ENCODE assay signal across 19 cellular contexts in genomic region chr17:80491478-80492342, GRCh38. TPM values are rescaled to one million over a fixed set of nuclear protein-coding genes. Genes with fewer than 3 reads are reported as not detected.
DNase-seq lines count a peak whose midpoint lies in the region; ATAC-seq and TF ChIP-seq lines count a peak whose summit lies in the region.
"Had no signal": no experiment of that assay in that cellular context is flagged by ENCODE, and none has a peak within 500 bp of the region (broad histone marks: within the 10 kb centered on the region; RNA-seq: fewer than 3 reads in every experiment).

No MANE protein-coding gene starts in this region.

- no peak for TF ChIP-seq CTCF in A673 (conservative IDR thresholded peaks at IDR 0.05; ENCODE audit: low read depth, low read length)

- DNase-seq in A673 (ENCODE audit: low spot score) (peak; percentile 70), adipocyte (ENCODE audit: low read depth) (peak; percentile 12), left lobe of liver (ENCODE audit: low spot score) (no peak)
- no peak for DNase-seq in NK-92 treated with Interleukin-12 subunit alpha and Interleukin-12 subunit beta, amount 100 ng/mL, for 24 hours (lab: John Stamatoyannopoulos, UW)
- DNase-seq: activated B cell treated with CpG ODN at 0.5 μM for 24 hours; activated CD8-positive, alpha-beta memory T cell treated with anti-CD3 and anti-CD28 coated beads for 24 hours; central memory CD4-positive, alpha-beta T cell; GDM1; HCEC 1CT; MV-4-11; NCI-H2081; NCI-H526 had no signal

- ATAC-seq in left lobe of liver (peak; percentile 90), GM19395 (IDR thresholded peaks at IDR 0.05; ENCODE audit: unreplicated experiment) (no peak), HG02763 (IDR thresholded peaks at IDR 0.05; ENCODE audit: unreplicated experiment) (no peak), GM21390 (IDR thresholded peaks at IDR 0.05; ENCODE audit: unreplicated experiment) (no peak)
- ATAC-seq: natural killer cell treated with Interleukin-12 subunit alpha and Interleukin-12 subunit beta and Interleukin-15 and Interleukin-18, amount 100 ng/mL, for 72 hours had no signal

- H3K9ac ChIP-seq in HUES64 (ENCODE audit: low read depth, low read length) (no peak overlapping the region), adipocyte (ENCODE audit: low read length) (no peak overlapping the region)

- no peak overlapping the region for H3K4me3 ChIP-seq in A673 (ENCODE audit: low read depth, low read length, poor library complexity, severe bottlenecking)
- no peak overlapping the region for H3K4me3 ChIP-seq in HUES64 (ENCODE audit: low read length)
- no peak overlapping the region for H3K4me3 ChIP-seq in adipocyte (ENCODE audit: low read length)

- H3K9me3 ChIP-seq in A673 (ENCODE audit: low read depth, low read length, poor library complexity, severe bottlenecking) (no peaks in the 10 kb centered on the region), HUES64 (ENCODE audit: insufficient read depth, low read depth, low read length) (no peaks in the 10 kb centered on the region), adipocyte (ENCODE audit: control insufficient read depth, low read length) (peaks cover 5% of the 10 kb centered on the region)

- BruUV-seq in A673 (replicated peaks; lab: Mats Ljungman, UMichigan): no TSS peak

- POLR2A ChIA-PET in A673 (lab: Charles Lee; ENCODE audit: low non-redundant PET): no interaction called here

- 53% methylated on average over 21 of the region's 21 CpGs for WGBS in HUES64

- H3K4me1 ChIP-seq in A673 (ENCODE audit: insufficient read depth, low read length, poor library complexity, severe bottlenecking): peaks cover 26% of the 10 kb centered on the region
- peaks cover 5% of the 10 kb centered on the region; the same call in 1 of the 2 replicates for H3K4me1 ChIP-seq in HUES64 (ENCODE audit: insufficient read depth, low read length)
- peaks cover 7% of the 10 kb centered on the region for H3K4me1 ChIP-seq in adipocyte (ENCODE audit: control insufficient read depth, insufficient read depth, low read length)

- CTCF ChIA-PET in A673 (lab: Charles Lee): interaction anchor here (0.7 to 1.0 kb wide), 2 partner anchors 65 to 327 kb away, joined by 3 read pairs; no protein-coding TSS in a partner anchor

- H3K27ac ChIP-seq in A673 (ENCODE audit: low read depth, low read length, poor library complexity, severe bottlenecking): no peak overlapping the region
- H3K27ac ChIP-seq in HUES64 (ENCODE audit: low read depth, low read length): peak overlapping the region; percentile 44; the same call in 1 of the 2 replicates

- intact Hi-C loops in A673 (cut with micrococcal nuclease; ENCODE audit: unreplicated experiment): no loop called here

- H3K27me3 ChIP-seq in A673 (replicated peaks; ENCODE audit: insufficient read depth, low read depth, low read length, poor library complexity) (peaks cover 4% of the 10 kb centered on the region), HUES64 (ENCODE audit: insufficient read depth, low read length) (peaks cover 17% of the 10 kb centered on the region), adipocyte (replicated peaks; ENCODE audit: control insufficient read depth, insufficient read depth, low read length) (peaks cover 21% of the 10 kb centered on the region)

- H3K36me3 ChIP-seq in A673 (ENCODE audit: insufficient read depth, low read length, poor library complexity, severe bottlenecking) (no peaks in the 10 kb centered on the region), HUES64 (ENCODE audit: insufficient read depth, low read length) (no peaks in the 10 kb centered on the region), adipocyte (ENCODE audit: control insufficient read depth, insufficient read depth, low read length, severe bottlenecking) (no peaks in the 10 kb centered on the region)

RNA-seq across cellular contexts. Expression of gene NPTX1, which starts 15.3 kb away (rescaled TPM):
- 0.15 and 0.43 TPM in 2 replicates for total RNA-seq in A673 (2021)
- 2.4 TPM for polyA plus RNA-seq in HUES64 (2013, experiment 1 of 2)
- 4.6 TPM for polyA plus RNA-seq in HUES64 (2013, experiment 2 of 2)
- total RNA-seq in left lobe of liver: 0.25 TPM
- total RNA-seq: right cardiac atrium, subcutaneous adipose tissue had no signal

RNA-seq across cellular contexts. Expression of gene RPTOR, which starts 52.9 kb away (rescaled TPM):
- total RNA-seq in A673 (2021): 54.7 and 55.2 TPM in 2 replicates
- polyA plus RNA-seq in HUES64 (2013, experiment 1 of 2): 13.6 TPM
- 14.2 TPM for polyA plus RNA-seq in HUES64 (2013, experiment 2 of 2)
- total RNA-seq in left lobe of liver: 18.8 TPM

Comparison
In these comparisons a context has a peak if more than half of its experiments do, and no peak if none do; other contexts are left out.
1. DNase-seq: peak in A673 (single experiment) and adipocyte (single experiment); none in left lobe of liver (single experiment) and NK-92 treated with Interleukin-12 subunit alpha and Interleukin-12 subunit beta, amount 100 ng/mL, for 24 hours (single experiment).